Comparison of ENCODE assay signal across 13 cellular contexts in genomic region chr5:54302267-54302687, GRCh38. TPM values are rescaled to one million over a fixed set of nuclear protein-coding genes. Genes with fewer than 3 reads are reported as not detected.
DNase-seq lines count a peak whose midpoint lies in the region; ATAC-seq, FAIRE-seq and TF ChIP-seq lines count a peak whose summit lies in the region.
"Had no signal": no experiment of that assay in that cellular context is flagged by ENCODE, and none has a peak within 500 bp of the region (broad histone marks: within the 10 kb centered on the region; RNA-seq: fewer than 3 reads in every experiment).

No MANE protein-coding gene starts in this region.

- no peak overlapping the region for H3K14ac ChIP-seq in IMR-90 (replicated peaks; ENCODE audit: low read depth, low read length)

- no peak overlapping the region for H3K9ac ChIP-seq in IMR-90 (ENCODE audit: low read depth, low read length)

- in situ Hi-C loops in IMR-90 (cut with MboI; ENCODE audit: low sequenced_read_pairs), result no loop called here

- no peak overlapping the region for H4K91ac ChIP-seq in IMR-90 (ENCODE audit: insufficient read depth, low read depth, low read length)

- H3K9me3 ChIP-seq in IMR-90 (ENCODE audit: control insufficient read depth, insufficient read depth, low read length) (no peaks in the 10 kb centered on the region), RWPE2 (ENCODE audit: severe bottlenecking) (no peaks in the 10 kb centered on the region), osteoblast (ENCODE audit: low read depth, low read length) (no peaks in the 10 kb centered on the region), vagina (no peaks in the 10 kb centered on the region)

- ATAC-seq in IMR-90 (ENCODE audit: low read depth) (peak; percentile 64), RWPE2 (ENCODE audit: low read depth) (peak; percentile 76)
- ATAC-seq: activated naive CD8-positive, alpha-beta T cell treated with anti-CD3 and anti-CD28 coated beads, Interleukin-2, amount 50 U/mL, for 24 hours had no signal

- H4K8ac ChIP-seq in IMR-90 (ENCODE audit: low read depth in 2 of 2, low read length in 2 of 2), result no peak overlapping the region

- H2BK15ac ChIP-seq in IMR-90 (ENCODE audit: low read depth, low read length), result no peak overlapping the region

- no peak overlapping the region for H2AK5ac ChIP-seq in IMR-90 (ENCODE audit: low read depth, low read length)

- dilution Hi-C loops in IMR-90 (cut with HindIII; ENCODE audit: low sequenced_read_pairs, unreplicated experiment), result no loop called here

- H3K4ac ChIP-seq in IMR-90 (ENCODE audit: low read depth, low read length), result no peak overlapping the region

- TF ChIP-seq CTCF in IMR-90 (conservative IDR thresholded peaks at IDR 0.05; ENCODE audit: low read depth, low read length) (no peak), RWPE2 (IDR thresholded peaks at IDR 0.05; ENCODE audit: poor library complexity, severe bottlenecking) (no peak), epithelial cell of esophagus (IDR thresholded peaks at IDR 0.05; ENCODE audit: insufficient read depth, low read depth, low read length, missing control alignments) (no peak), osteoblast (IDR thresholded peaks at IDR 0.05; ENCODE audit: extremely low read depth, low read depth, low read length) (no peak), vagina (IDR thresholded peaks at IDR 0.05) (no peak)

- no peak for TF ChIP-seq POLR2A in IMR-90 (IDR thresholded peaks at IDR 0.05; ENCODE audit: low read depth, low read length)
- no peak for TF ChIP-seq POLR2A in H54 (IDR thresholded peaks at IDR 0.05; ENCODE audit: low read depth, low read length)
- TF ChIP-seq POLR2A in vagina (IDR thresholded peaks at IDR 0.05), result no peak

- H3K36me3 Mint-ChIP-seq in activated CD4-positive, alpha-beta memory T cell treated with anti-CD3 and anti-CD28 coated beads for 36 hours, result no peaks in the 10 kb centered on the region

- no peak overlapping the region for H2AK9ac ChIP-seq in IMR-90 (replicated peaks; ENCODE audit: low read depth, low read length, poor library complexity)

- no peaks in the 10 kb centered on the region for H3K9me3 Mint-ChIP-seq in activated CD4-positive, alpha-beta memory T cell treated with anti-CD3 and anti-CD28 coated beads for 36 hours
- H3K9me3 Mint-ChIP-seq: activated naive CD8-positive, alpha-beta T cell treated with anti-CD3 and anti-CD28 coated beads, Interleukin-2, amount 50 U/mL, for 24 hours had no signal

- CTCF ChIA-PET in IMR-90 (lab: Yijun Ruan, JAX), result no interaction called here
- CTCF ChIA-PET in activated CD4-positive, alpha-beta memory T cell treated with anti-CD3 and anti-CD28 coated beads for 36 hours (lab: Charles Lee), result interaction anchor here (1.7 kb wide), 1 partner anchor 68 kb away, joined by 4 read pairs; no protein-coding TSS in a partner anchor

- no peak overlapping the region for H2AFZ ChIP-seq in IMR-90 (replicated peaks; ENCODE audit: low read length, poor library complexity)
- no peak overlapping the region for H2AFZ ChIP-seq in osteoblast (ENCODE audit: low read length)

- H3K9me1 ChIP-seq in IMR-90 (ENCODE audit: insufficient read depth, low read length), result peaks cover 14% of the 10 kb centered on the region

- H3K56ac ChIP-seq in IMR-90 (ENCODE audit: extremely low read depth, insufficient read depth, low read length), result no peak overlapping the region

- FAIRE-seq in H54 (lab: Jason Lieb, UNC), result no peak
- FAIRE-seq: endometrium had no signal

- peaks cover 8 to 35% of the 10 kb centered on the region in 2 experiments; a peak in 3 of 4 replicates for H3K79me1 ChIP-seq in IMR-90 (ENCODE audit: low read depth in 1 of 2, low read length in 2 of 2)

- H3K4me3 ChIP-seq in IMR-90 (ENCODE audit: insufficient read depth, low read depth, low read length) (no peak overlapping the region), RWPE2 (ENCODE audit: severe bottlenecking) (no peak overlapping the region), epithelial cell of esophagus (ENCODE audit: low read length) (no peak overlapping the region), osteoblast (ENCODE audit: insufficient read depth, low read length) (no peak overlapping the region), vagina (no peak overlapping the region)

- no peak overlapping the region for H3K27ac Mint-ChIP-seq in activated CD4-positive, alpha-beta memory T cell treated with anti-CD3 and anti-CD28 coated beads for 36 hours
- H3K27ac Mint-ChIP-seq: activated naive CD8-positive, alpha-beta T cell treated with anti-CD3 and anti-CD28 coated beads, Interleukin-2, amount 50 U/mL, for 24 hours had no signal

- H3K4me1 ChIP-seq in IMR-90 (ENCODE audit: control insufficient read depth, insufficient read depth, low read length), result no peaks in the 10 kb centered on the region; the same call in 1 of the 2 replicates
- H3K4me1 ChIP-seq in RWPE2 (ENCODE audit: insufficient read depth, poor library complexity, severe bottlenecking), result peaks cover 4% of the 10 kb centered on the region
- H3K4me1 ChIP-seq in osteoblast (ENCODE audit: insufficient read depth, low read length), result peaks cover 6% of the 10 kb centered on the region
- no peaks in the 10 kb centered on the region for H3K4me1 ChIP-seq in vagina

- no peak overlapping the region for H3K23ac ChIP-seq in IMR-90 (ENCODE audit: low read depth, low read length)

- BruUV-seq in IMR-90 (replicated peaks; lab: Mats Ljungman, UMichigan), result no TSS peak

- DNase-seq in IMR-90 (peak; percentile 37), RWPE2 (ENCODE audit: low spot score) (no peak), epithelial cell of esophagus (ENCODE audit: low read depth) (peak; percentile 66), osteoblast (ENCODE audit: insufficient read length, low spot score, missing footprints) (peak; percentile 58), H54 (ENCODE audit: insufficient read length, low spot score) (no peak), T1000 (lab: John Stamatoyannopoulos, UW) (no peak), vagina (ENCODE audit: extremely low spot score in 2 of 2) (no peak)
- no peak for DNase-seq in activated CD4-positive, alpha-beta memory T cell treated with anti-CD3 and anti-CD28 coated beads for 36 hours
- DNase-seq: activated naive CD8-positive, alpha-beta T cell treated with anti-CD3 and anti-CD28 coated beads, Interleukin-2, amount 50 U/mL, for 24 hours; COR-L47; retina; substantia nigra had no signal

- H3K4me2 ChIP-seq in IMR-90 (ENCODE audit: low read depth, low read length) (no peak overlapping the region), osteoblast (ENCODE audit: insufficient read depth, low read length) (no peak overlapping the region)

- peaks cover 18% of the 10 kb centered on the region for H3K4me1 Mint-ChIP-seq in activated CD4-positive, alpha-beta memory T cell treated with anti-CD3 and anti-CD28 coated beads for 36 hours (ENCODE audit: low read depth)

- H3K18ac ChIP-seq in IMR-90 (ENCODE audit: low read depth, low read length), result no peak overlapping the region

- H4K5ac ChIP-seq in IMR-90 (ENCODE audit: low read depth, low read length), result no peak overlapping the region

- no peak for TF ChIP-seq RAD21 in IMR-90 (IDR thresholded peaks at IDR 0.05; ENCODE audit: low read length)

- H2BK20ac ChIP-seq in IMR-90 (ENCODE audit: low read depth, low read length), result no peak overlapping the region

- intact Hi-C loops in IMR-90 (cut with micrococcal nuclease) (no loop called here), vagina (cut with DNase I) (no loop called here)
- intact Hi-C loops in activated CD4-positive, alpha-beta memory T cell treated with anti-CD3 and anti-CD28 coated beads for 36 hours (cut with micrococcal nuclease), result no loop called here

- H2BK120ac ChIP-seq in IMR-90 (ENCODE audit: low read depth, low read length), result no peak overlapping the region

- POLR2A ChIA-PET in IMR-90 (lab: Charles Lee; ENCODE audit: unreplicated experiment), result no interaction called here
- POLR2A ChIA-PET in activated CD4-positive, alpha-beta memory T cell treated with anti-CD3 and anti-CD28 coated beads for 36 hours (lab: Charles Lee), result no interaction called here

- no peak overlapping the region for H2BK5ac ChIP-seq in IMR-90 (ENCODE audit: low read depth, low read length, poor library complexity, severe bottlenecking)

- WGBS in IMR-90 (ENCODE audit: extremely low coverage in 2 of 2, insufficient read length in 1 of 2), 2 experiments, result no CpG with 5 or more reads among the region's 5 CpGs

- H4K20me1 ChIP-seq in IMR-90 (ENCODE audit: insufficient read depth, low read length) (no peaks in the 10 kb centered on the region; the same call in 1 of the 2 replicates), osteoblast (ENCODE audit: insufficient read depth, low read length) (peaks cover 16% of the 10 kb centered on the region)

- no peaks in the 10 kb centered on the region for H3K27me3 ChIP-seq in IMR-90 (ENCODE audit: control insufficient read depth, insufficient read depth, low read length)
- H3K27me3 ChIP-seq in RWPE2 (ENCODE audit: insufficient read depth, poor library complexity, severe bottlenecking), result no peaks in the 10 kb centered on the region
- no peaks in the 10 kb centered on the region for H3K27me3 ChIP-seq in osteoblast (ENCODE audit: insufficient read depth, low read length)
- no peaks in the 10 kb centered on the region for H3K27me3 ChIP-seq in vagina

- H3K36me3 ChIP-seq in IMR-90 (ENCODE audit: control insufficient read depth, insufficient read depth, low read length) (no peaks in the 10 kb centered on the region), RWPE2 (ENCODE audit: low read depth) (no peaks in the 10 kb centered on the region), osteoblast (ENCODE audit: insufficient read depth, low read length) (no peaks in the 10 kb centered on the region), vagina (no peaks in the 10 kb centered on the region)

- peaks cover 12% of the 10 kb centered on the region for H3K79me2 ChIP-seq in osteoblast (ENCODE audit: insufficient read depth, low read length)

- no peaks in the 10 kb centered on the region for H3K27me3 Mint-ChIP-seq in activated CD4-positive, alpha-beta memory T cell treated with anti-CD3 and anti-CD28 coated beads for 36 hours
- H3K27me3 Mint-ChIP-seq: activated naive CD8-positive, alpha-beta T cell treated with anti-CD3 and anti-CD28 coated beads, Interleukin-2, amount 50 U/mL, for 24 hours had no signal

- no peak overlapping the region for H3K4me3 Mint-ChIP-seq in activated CD4-positive, alpha-beta memory T cell treated with anti-CD3 and anti-CD28 coated beads for 36 hours
- H3K4me3 Mint-ChIP-seq: activated naive CD8-positive, alpha-beta T cell treated with anti-CD3 and anti-CD28 coated beads, Interleukin-2, amount 50 U/mL, for 24 hours had no signal

- no peak overlapping the region for H3K27ac ChIP-seq in IMR-90 (ENCODE audit: insufficient read depth, low read length)
- H3K27ac ChIP-seq in RWPE2 (ENCODE audit: poor library complexity, severe bottlenecking), result no peak overlapping the region
- H3K27ac ChIP-seq in osteoblast (ENCODE audit: low read depth, low read length), result no peak overlapping the region
- H3K27ac ChIP-seq in vagina, result no peak overlapping the region

TF ChIP-seq in IMR-90, 13 proteins besides CTCF, POLR2A, EP300 and RAD21 (continues in another document):
- no peak for TF ChIP-seq BHLHE40 (IDR thresholded peaks at IDR 0.05; ENCODE audit: low read depth, low read length)

RNA-seq across cellular contexts. Expression of gene ARL15, which starts 8.1 kb away (rescaled TPM):
- total RNA-seq in IMR-90 (2012; rRNA removed) (19.2 TPM in 2 replicates), osteoblast (25.3 and 29.8 TPM in 2 replicates), vagina (74.4 TPM)
- polyA plus RNA-seq in IMR-90 (2012; rRNA removed), result 6.6 and 7.3 TPM in 2 replicates
- 2.2 and 4.1 TPM in 2 replicates for polyA plus RNA-seq in IMR-90 (2012; cell fraction: cytosol; rRNA removed)
- polyA plus RNA-seq in IMR-90 (2012; cell fraction: nucleus; rRNA removed; ENCODE audit: low replicate concordance), result 1.4 and 5.5 TPM in 2 replicates
- total RNA-seq in activated CD4-positive, alpha-beta memory T cell treated with anti-CD3 and anti-CD28 coated beads for 36 hours, result 1 to 10 TPM; 4.5 to 5.5 TPM

Comparison
In these comparisons a context has a peak if more than half of its experiments do, and no peak if none do; other contexts are left out.
1. DNase-seq: peak in IMR-90 (single experiment), epithelial cell of esophagus (single experiment) and osteoblast (single experiment); none in RWPE2 (single experiment), H54 (single experiment), activated CD4-positive, alpha-beta memory T cell treated with anti-CD3 and anti-CD28 coated beads for 36 hours (single experiment), T1000 (single experiment) and vagina (0 of 2).